ENCODE assay signal across 10 cellular contexts in genomic region chr2:229714736-229715541, GRCh38. TPM values are rescaled to one million over a fixed set of nuclear protein-coding genes. Genes with fewer than 3 reads are reported as not detected.
DNase-seq lines count a peak whose midpoint lies in the region; ATAC-seq and TF ChIP-seq lines count a peak whose summit lies in the region.
"Had no signal": no experiment of that assay in that cellular context is flagged by ENCODE, and none has a peak within 500 bp of the region (broad histone marks: within the 10 kb centered on the region; RNA-seq: fewer than 3 reads in every experiment).

No MANE protein-coding gene starts in this region.

- H3K4me3 Mint-ChIP-seq in activated CD8-positive, alpha-beta T cell treated with anti-CD3 and anti-CD28 coated beads for 36 hours: peak overlapping the region; percentile 19

- ATAC-seq in activated CD8-positive, alpha-beta T cell treated with anti-CD3 and anti-CD28 coated beads for 36 hours: peak; percentile 54

- no peaks in the 10 kb centered on the region for H3K36me3 Mint-ChIP-seq in activated CD8-positive, alpha-beta T cell treated with anti-CD3 and anti-CD28 coated beads for 36 hours (ENCODE audit: low read depth)

- CTCF ChIA-PET in activated CD8-positive, alpha-beta T cell treated with anti-CD3 and anti-CD28 coated beads for 36 hours (lab: Charles Lee): no interaction called here

- peaks cover 78% of the 10 kb centered on the region for H3K27me3 ChIP-seq in suprapubic skin

- peaks cover 29% of the 10 kb centered on the region for H3K4me1 ChIP-seq in suprapubic skin

- H3K27ac Mint-ChIP-seq in activated CD8-positive, alpha-beta T cell treated with anti-CD3 and anti-CD28 coated beads for 36 hours: no peak overlapping the region

- TF ChIP-seq POLR2A in suprapubic skin (IDR thresholded peaks at IDR 0.05): no peak

- POLR2A ChIA-PET in activated CD8-positive, alpha-beta T cell treated with anti-CD3 and anti-CD28 coated beads for 36 hours (lab: Charles Lee): no interaction called here

- H3K4me3 ChIP-seq in epithelial cell of proximal tubule (ENCODE audit: low read depth, low read length) (peak overlapping the region; percentile 47), suprapubic skin (peak overlapping the region; percentile 42)

- no peak for TF ChIP-seq EP300 in suprapubic skin (IDR thresholded peaks at IDR 0.05)

- H3K27ac ChIP-seq in suprapubic skin: no peak overlapping the region
- H3K27ac ChIP-seq: 22Rv1, epithelial cell of prostate had no signal

- DNase-seq in DMS 273 (lab: John Stamatoyannopoulos, UW; ENCODE audit: unreplicated experiment) (peak; percentile 66), DMS 273 treated with DMSO at 0.1 percent for 48 hours (lab: John Stamatoyannopoulos, UW) (no peak), H4 (ENCODE audit: low spot score) (peak; percentile 38), M059J (ENCODE audit: low read depth) (peak; percentile 71), epithelial cell of proximal tubule (ENCODE audit: low read depth) (no peak), midbrain (lab: John Stamatoyannopoulos, UW) (peak; percentile 68), suprapubic skin (ENCODE audit: low spot score in 2 of 2) (no peak)
- DNase-seq in activated CD8-positive, alpha-beta T cell treated with anti-CD3 and anti-CD28 coated beads for 36 hours: peak; percentile 44

- no peak for TF ChIP-seq CTCF in activated CD8-positive, alpha-beta T cell treated with anti-CD3 and anti-CD28 coated beads for 36 hours (IDR thresholded peaks at IDR 0.05)
- no peak for TF ChIP-seq CTCF in epithelial cell of proximal tubule (conservative IDR thresholded peaks at IDR 0.05; ENCODE audit: low read depth, low read length)
- TF ChIP-seq CTCF in suprapubic skin (IDR thresholded peaks at IDR 0.05): no peak

- no peaks in the 10 kb centered on the region for H3K9me3 Mint-ChIP-seq in activated CD8-positive, alpha-beta T cell treated with anti-CD3 and anti-CD28 coated beads for 36 hours

- peaks cover 11% of the 10 kb centered on the region for H3K4me1 Mint-ChIP-seq in activated CD8-positive, alpha-beta T cell treated with anti-CD3 and anti-CD28 coated beads for 36 hours (ENCODE audit: low read depth)

- H3K27me3 Mint-ChIP-seq in activated CD8-positive, alpha-beta T cell treated with anti-CD3 and anti-CD28 coated beads for 36 hours: peaks cover 55% of the 10 kb centered on the region

- intact Hi-C loops in activated CD8-positive, alpha-beta T cell treated with anti-CD3 and anti-CD28 coated beads for 36 hours (cut with micrococcal nuclease): no loop called here

- WGBS in suprapubic skin: 2% methylated on average over 16 of the region's 60 CpGs

- no peaks in the 10 kb centered on the region for H3K9me3 ChIP-seq in suprapubic skin

- H3K36me3 ChIP-seq in suprapubic skin: no peaks in the 10 kb centered on the region

RNA-seq across cellular contexts. Expression of gene DNER, which starts 0.6 kb away (rescaled TPM):
- 7.1 and 8.7 TPM in 2 replicates for total RNA-seq in H4 (2014; rRNA removed; shearing (Covaris generic))
- 13.9 and 21.5 TPM in 2 replicates for total RNA-seq in M059J (2014; rRNA removed; shearing (Covaris generic))
- total RNA-seq in activated CD8-positive, alpha-beta T cell treated with anti-CD3 and anti-CD28 coated beads for 36 hours: not detected
- 1.3 and 2.7 TPM in 2 replicates for total RNA-seq in epithelial cell of proximal tubule
- 10 to 100 TPM in 3 of 4 donors, 1 to 10 TPM in 1; 8.9 to 29.4 (median 19.5) TPM for total RNA-seq in suprapubic skin

Comparison
In these comparisons a context has a peak if more than half of its experiments do, and no peak if none do; other contexts are left out.
1. DNase-seq: peak in DMS 273 (single experiment), H4 (single experiment), M059J (single experiment), activated CD8-positive, alpha-beta T cell treated with anti-CD3 and anti-CD28 coated beads for 36 hours (single experiment) and midbrain (single experiment); none in DMS 273 treated with DMSO at 0.1 percent for 48 hours (single experiment), epithelial cell of proximal tubule (single experiment) and suprapubic skin (0 of 2).